Comparison of ENCODE assay signal across 9 cellular contexts in genomic region chr6:111721677-111722219, GRCh38.
A peak's percentile ranks its signal among the peaks of the same experiment; 100 is the strongest.
DNase-seq lines count a peak whose midpoint lies in the region; ATAC-seq and TF ChIP-seq lines count a peak whose summit lies in the region.
"Had no signal": no experiment of that assay in that cellular context is flagged by ENCODE, and none has a peak within 500 bp of the region (broad histone marks: within the 10 kb centered on the region; RNA-seq: fewer than 3 reads in every experiment).

No MANE protein-coding gene starts in this region.

- H3K18ac ChIP-seq in neuronal stem cell (ENCODE audit: low read length), result no peak overlapping the region

- no peak overlapping the region for H4K91ac ChIP-seq in neuronal stem cell (ENCODE audit: low read depth, low read length, poor library complexity)

- no peak overlapping the region for H2BK120ac ChIP-seq in neuronal stem cell (ENCODE audit: low read depth, low read length)

- no peak overlapping the region for H4K8ac ChIP-seq in neuronal stem cell (ENCODE audit: low read depth, low read length)

- H3K36me3 Mint-ChIP-seq in activated T-cell treated with anti-CD3 and anti-CD28 coated beads, Interleukin-2, amount 50 U/mL, for 4 hours (ENCODE audit: insufficient read depth), result peaks cover 65% of the 10 kb centered on the region

- DNase-seq in LNCaP clone FGC (ENCODE audit: low read depth) (no peak), heart left ventricle (peak in 1 of 5 donors; percentile 35), NCI-H187 (lab: John Stamatoyannopoulos, UW) (no peak), neuronal stem cell (ENCODE audit: low spot score) (no peak)
- peak; percentile 30 for DNase-seq in activated T-cell treated with anti-CD3 and anti-CD28 coated beads, Interleukin-2, amount 50 U/mL, for 4 hours
- DNase-seq in stimulated activated CD4-positive, alpha-beta T cell treated with anti-CD3 and anti-CD28 coated beads, Interleukin-4, amount 100 ng/mL, for 24 hours, result peak; percentile 60

- H2BK12ac ChIP-seq in neuronal stem cell (ENCODE audit: low read length), result no peak overlapping the region

- no peak overlapping the region for H2BK5ac ChIP-seq in neuronal stem cell (ENCODE audit: low read length)

- H4K20me1 ChIP-seq in DOHH2 (ENCODE audit: control insufficient read depth, insufficient read depth, low read depth, low read length), result peaks cover 5% of the 10 kb centered on the region; the same call in 1 of the 2 replicates

- ATAC-seq in activated T-cell treated with anti-CD3 and anti-CD28 coated beads, Interleukin-2, amount 50 U/mL, for 4 hours, result peak in 1 of 2 donors; percentile 29
- ATAC-seq in heart left ventricle (peak in 3 of 4 donors; percentile 11 to 39 (median 21)), GM21576 (IDR thresholded peaks at IDR 0.05; ENCODE audit: unreplicated experiment) (no peak)

- no peak overlapping the region for H3K4me3 Mint-ChIP-seq in activated T-cell treated with anti-CD3 and anti-CD28 coated beads, Interleukin-2, amount 50 U/mL, for 4 hours

- H3K4me2 ChIP-seq in DOHH2 (ENCODE audit: low read length) (no peak overlapping the region), neuronal stem cell (ENCODE audit: insufficient read depth, low read length, poor library complexity, severe bottlenecking) (no peak overlapping the region)

- H3K79me2 ChIP-seq in DOHH2 (ENCODE audit: control insufficient read depth, low read length), result no peaks in the 10 kb centered on the region

- no peaks in the 10 kb centered on the region for H3K79me1 ChIP-seq in neuronal stem cell (ENCODE audit: low read depth, low read length)

- TF ChIP-seq CTCF in DOHH2 (IDR thresholded peaks at IDR 0.05; ENCODE audit: low read depth, low read length, poor library complexity, severe bottlenecking), result peak; percentile 87
- peak; percentile 59 for TF ChIP-seq CTCF in LNCaP clone FGC (IDR thresholded peaks at IDR 0.05; ENCODE audit: control insufficient read depth, extremely low read depth, insufficient read depth)
- TF ChIP-seq CTCF in heart left ventricle (IDR thresholded peaks at IDR 0.05), result peak in 11 of 12 donors; percentile 18 to 50 (median 41)

- H3K9me3 ChIP-seq in DOHH2 (ENCODE audit: control insufficient read depth, insufficient read depth, low read length) (no peaks in the 10 kb centered on the region), heart left ventricle (no peaks in the 10 kb centered on the region), neuronal stem cell (replicated peaks in 1 of 2; ENCODE audit: control insufficient read depth in 2 of 2, insufficient read depth in 1 of 2, low read depth in 1 of 2, low read length in 2 of 2) (peaks cover 3 to 7% of the 10 kb centered on the region in 2 donors)
- H3K9me3 ChIP-seq: SJSA1 had no signal

- no peak for TF ChIP-seq POLR2A in heart left ventricle (IDR thresholded peaks at IDR 0.05)

- H3K36me3 ChIP-seq in DOHH2 (ENCODE audit: control insufficient read depth, low read length) (no peaks in the 10 kb centered on the region), heart left ventricle (peaks cover 0 to 31% (median 24%) of the 10 kb centered on the region in 9 donors), neuronal stem cell (replicated peaks in 1 of 2; ENCODE audit: control insufficient read depth in 2 of 2, insufficient read depth in 2 of 2, low read length in 2 of 2) (peaks cover 15 to 73% of the 10 kb centered on the region in 2 donors)

- no peaks in the 10 kb centered on the region for H3K9me2 ChIP-seq in DOHH2 (replicated peaks; ENCODE audit: control insufficient read depth, low read length)

- H3F3A ChIP-seq in DOHH2 (ENCODE audit: control insufficient read depth, insufficient read depth), result no peaks in the 10 kb centered on the region

- WGBS in heart left ventricle, 4 donors, result 82 to 93% (median 87%) methylated on average over 3 of the region's 3 CpGs
- no CpG with 5 or more reads among the region's 3 CpGs for WGBS in neuronal stem cell (ENCODE audit: extremely low coverage in 2 of 2, insufficient read length in 2 of 2, insufficient replicate concordance in 1 of 2), 2 donors

- no peak overlapping the region for H2BK15ac ChIP-seq in neuronal stem cell (ENCODE audit: low read length)

- no peak overlapping the region for H3K14ac ChIP-seq in neuronal stem cell (ENCODE audit: low read length)

- H3K4me1 Mint-ChIP-seq in activated T-cell treated with anti-CD3 and anti-CD28 coated beads, Interleukin-2, amount 50 U/mL, for 4 hours (ENCODE audit: low read depth), result peaks cover 91% of the 10 kb centered on the region

- H3K27ac ChIP-seq in DOHH2 (ENCODE audit: low read depth, low read length) (no peak overlapping the region), heart left ventricle (peak overlapping the region in 6 of 12 donors; percentile 8 to 60 (median 18)), neuronal stem cell (replicated peaks; ENCODE audit: low read length) (no peak overlapping the region)
- H3K27ac ChIP-seq: SJSA1 had no signal

- H3K9ac ChIP-seq in neuronal stem cell (ENCODE audit: low read depth, low read length, poor library complexity), result no peak overlapping the region

- no peaks in the 10 kb centered on the region for H3K27me3 ChIP-seq in DOHH2 (ENCODE audit: control insufficient read depth, low read length)
- no peaks in the 10 kb centered on the region for H3K27me3 ChIP-seq in heart left ventricle
- H3K27me3 ChIP-seq in neuronal stem cell (ENCODE audit: control insufficient read depth in 3 of 3, insufficient read depth in 3 of 3, low read depth in 1 of 3, low read length in 3 of 3), result no peaks in the 10 kb centered on the region
- H3K27me3 ChIP-seq: SJSA1 had no signal

- no peak overlapping the region for H3K4ac ChIP-seq in neuronal stem cell (ENCODE audit: low read length)

- no peaks in the 10 kb centered on the region for H3K9me3 Mint-ChIP-seq in activated T-cell treated with anti-CD3 and anti-CD28 coated beads, Interleukin-2, amount 50 U/mL, for 4 hours

- H3K4me1 ChIP-seq in DOHH2 (ENCODE audit: control insufficient read depth, low read length) (peaks cover 19% of the 10 kb centered on the region), heart left ventricle (peaks cover 0 to 54% (median 32%) of the 10 kb centered on the region in 12 donors), neuronal stem cell (ENCODE audit: control insufficient read depth in 2 of 2, insufficient read depth in 1 of 2, low read depth in 1 of 2, low read length in 2 of 2) (peaks cover 0 to 7% of the 10 kb centered on the region in 2 donors)
- H3K4me1 ChIP-seq: SJSA1 had no signal

- H2AK5ac ChIP-seq in neuronal stem cell (ENCODE audit: low read depth, low read length), result no peak overlapping the region

- H3K23ac ChIP-seq in neuronal stem cell (ENCODE audit: low read depth, low read length, poor library complexity), result no peak overlapping the region

- no peak overlapping the region for H2AFZ ChIP-seq in neuronal stem cell (ENCODE audit: low read length)

- intact Hi-C loops in heart left ventricle (cut with DNase I), result loop anchor here in 3 of 10 donors (5.0 to 10.0 kb wide), 3 partner anchors 63 to 271 kb away; no protein-coding TSS in a partner anchor

- no peak overlapping the region for H3K4me3 ChIP-seq in DOHH2 (ENCODE audit: low read length)
- H3K4me3 ChIP-seq in LNCaP clone FGC (ENCODE audit: low read depth, low read length), result no peak overlapping the region
- no peak overlapping the region for H3K4me3 ChIP-seq in heart left ventricle
- H3K4me3 ChIP-seq in neuronal stem cell (ENCODE audit: low read length in 2 of 2), result no peak overlapping the region
- H3K4me3 ChIP-seq: SJSA1 had no signal

- no peaks in the 10 kb centered on the region for H3K27me3 Mint-ChIP-seq in activated T-cell treated with anti-CD3 and anti-CD28 coated beads, Interleukin-2, amount 50 U/mL, for 4 hours (ENCODE audit: low read depth)

Comparison
In these comparisons a context has a peak if more than half of its experiments do, and no peak if none do; other contexts are left out.
1. DNase-seq: peak in activated T-cell treated with anti-CD3 and anti-CD28 coated beads, Interleukin-2, amount 50 U/mL, for 4 hours (single experiment) and stimulated activated CD4-positive, alpha-beta T cell treated with anti-CD3 and anti-CD28 coated beads, Interleukin-4, amount 100 ng/mL, for 24 hours (single experiment); none in LNCaP clone FGC (single experiment), NCI-H187 (0 of 2) and neuronal stem cell (single experiment).
2. Peak in every context shown above with its lines, with median percentiles within 50 percentile points of each other: CTCF ChIP-seq.